10 cellular contexts compared by ENCODE assay signal in the genomic region with DNA sequence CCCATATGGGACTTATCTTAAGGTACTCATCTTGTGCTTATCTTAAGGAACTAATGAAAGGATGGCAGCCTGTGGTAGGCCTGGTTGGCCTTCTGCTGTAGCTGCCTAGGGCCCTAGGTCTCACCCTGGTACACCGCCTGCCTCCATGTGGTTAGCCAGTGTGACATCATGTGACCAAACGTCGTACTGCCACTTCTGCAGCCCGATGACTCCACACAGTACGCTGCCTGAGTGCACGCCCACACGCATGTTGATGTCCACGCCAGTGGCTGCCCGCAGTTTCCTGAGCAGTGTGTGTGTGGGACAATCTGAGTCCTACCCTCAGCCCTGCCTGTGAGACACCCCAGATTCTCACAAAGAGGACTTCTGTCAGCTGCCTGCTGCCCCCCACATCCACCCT. TPM values are rescaled to one million over a fixed set of nuclear protein-coding genes. Genes with fewer than 3 reads are reported as not detected.
A peak's percentile ranks its signal among the peaks of the same experiment; 100 is the strongest.
DNase-seq lines count a peak whose midpoint lies in the region; ATAC-seq lines count a peak whose summit lies in the region.
"Had no signal": no experiment of that assay in that cellular context is flagged by ENCODE, and none has a peak within 500 bp of the region (broad histone marks: within the 10 kb centered on the region; RNA-seq: fewer than 3 reads in every experiment).

No MANE protein-coding gene starts in this region.

- H3K27ac ChIP-seq in right cardiac atrium (ENCODE audit: low read length), result no peak overlapping the region
- H3K27ac ChIP-seq: 22Rv1 had no signal

- H3K4me1 ChIP-seq in right cardiac atrium (ENCODE audit: control insufficient read depth, insufficient read depth, low read length), result no peaks in the 10 kb centered on the region

- H3K4me3 ChIP-seq in right cardiac atrium (ENCODE audit: low read length), result no peak overlapping the region
- H3K4me3 ChIP-seq: breast epithelium had no signal

- no peaks in the 10 kb centered on the region for H3K9me3 Mint-ChIP-seq in stimulated activated naive B cell treated with anti-CD40 and anti-IgM and Interleukin-4, amounts not matched to agents 10 μg/mL and 1 μg/mL and 100 μg/mL, for 72 hours

- ATAC-seq in right cardiac atrium, result no peak
- peak; percentile 60 for ATAC-seq in stimulated activated naive CD8-positive, alpha-beta T cell treated with anti-CD3 and anti-CD28 coated beads, Interleukin-15, Interleukin-2, amounts not matched to agents 100 U/mL and 50 U/mL, for 24 hours
- no peak for ATAC-seq in HG03196 (IDR thresholded peaks at IDR 0.05; ENCODE audit: unreplicated experiment)
- no peak for ATAC-seq in stimulated activated naive B cell treated with anti-CD40 and anti-IgM and Interleukin-4, amounts not matched to agents 10 μg/mL and 1 μg/mL and 100 μg/mL, for 72 hours (replicated peaks)

- no peak overlapping the region for H3K4me3 Mint-ChIP-seq in stimulated activated naive B cell treated with anti-CD40 and anti-IgM and Interleukin-4, amounts not matched to agents 10 μg/mL and 1 μg/mL and 100 μg/mL, for 72 hours

- H3K36me3 Mint-ChIP-seq in stimulated activated naive B cell treated with anti-CD40 and anti-IgM and Interleukin-4, amounts not matched to agents 10 μg/mL and 1 μg/mL and 100 μg/mL, for 72 hours, result no peaks in the 10 kb centered on the region

- H3K27me3 ChIP-seq in right cardiac atrium (ENCODE audit: control insufficient read depth, insufficient read depth), result no peaks in the 10 kb centered on the region

- peaks cover 18 to 30% of the 10 kb centered on the region in 2 donors for H3K4me1 Mint-ChIP-seq in stimulated activated naive B cell treated with anti-CD40 and anti-IgM and Interleukin-4, amounts not matched to agents 10 μg/mL and 1 μg/mL and 100 μg/mL, for 72 hours

- 71% methylated on average over 9 of the region's 9 CpGs for WGBS in right cardiac atrium

- H3K9me3 ChIP-seq in right cardiac atrium (ENCODE audit: control insufficient read depth, low read length), result no peaks in the 10 kb centered on the region
- H3K9me3 ChIP-seq: breast epithelium had no signal

- H3K27me3 Mint-ChIP-seq in stimulated activated naive B cell treated with anti-CD40 and anti-IgM and Interleukin-4, amounts not matched to agents 10 μg/mL and 1 μg/mL and 100 μg/mL, for 72 hours, result peaks cover 9 to 31% of the 10 kb centered on the region in 2 donors

- H3K27ac Mint-ChIP-seq in stimulated activated naive B cell treated with anti-CD40 and anti-IgM and Interleukin-4, amounts not matched to agents 10 μg/mL and 1 μg/mL and 100 μg/mL, for 72 hours, result no peak overlapping the region

- DNase-seq in NK-92 treated with Interleukin-12 subunit alpha and Interleukin-12 subunit beta, amount 100 ng/mL, for 24 hours (lab: John Stamatoyannopoulos, UW), result peak; percentile 92
- DNase-seq in NK-92 (lab: John Stamatoyannopoulos, UW; ENCODE audit: unreplicated experiment), result no peak
- peak; percentile 71 for DNase-seq in activated CD8-positive, alpha-beta memory T cell treated with anti-CD3 and anti-CD28 coated beads, Interleukin-2, amount 50 U/mL, for 48 hours
- DNase-seq in right cardiac atrium, result peak; percentile 44 to 85 (median 70)
- DNase-seq in stimulated activated naive CD8-positive, alpha-beta T cell treated with anti-CD3 and anti-CD28 coated beads, Interleukin-15, Interleukin-2, amounts not matched to agents 100 U/mL and 50 U/mL, for 24 hours, result peak; percentile 66
- no peak for DNase-seq in NCI-H2227 (lab: John Stamatoyannopoulos, UW; ENCODE audit: unreplicated experiment)
- DNase-seq in stimulated activated naive B cell treated with anti-CD40 and anti-IgM and Interleukin-4, amounts not matched to agents 10 μg/mL and 1 μg/mL and 100 μg/mL, for 72 hours, result no peak

- intact Hi-C loops in right cardiac atrium (cut with DNase I), result loop anchor here in 1 of 4 donors (5.0 kb wide), 1 partner anchor 108 kb away; no protein-coding TSS in a partner anchor

RNA-seq across cellular contexts. Expression of gene ADCY4, which starts 5.1 kb away (rescaled TPM):
- 10 to 100 TPM; 24.1 to 45.3 (median 32.8) TPM for total RNA-seq in right cardiac atrium
- 33.4 TPM for polyA plus RNA-seq in right cardiac atrium

RNA-seq across cellular contexts. Expression of gene RIPK3, which starts 10.1 kb away (rescaled TPM):
- total RNA-seq in right cardiac atrium, result 1 to 10 TPM; 2.9 to 7.0 (median 6.4) TPM
- polyA plus RNA-seq in right cardiac atrium, result 3.8 TPM

RNA-seq across cellular contexts. Expression of gene LTB4R, which starts 18.4 kb away (rescaled TPM):
- total RNA-seq in right cardiac atrium, result 1 to 10 TPM; 2.2 to 3.1 (median 2.4) TPM
- 1.6 TPM for polyA plus RNA-seq in right cardiac atrium

RNA-seq across cellular contexts. Expression of gene LTB4R2, which starts 19.8 kb away (rescaled TPM):
- total RNA-seq in right cardiac atrium, result 1 to 10 TPM; 1.2 to 2.1 (median 1.4) TPM
- polyA plus RNA-seq in right cardiac atrium, result 0.66 TPM

RNA-seq across cellular contexts. Expression of gene CIDEB, which starts 22.0 kb away (rescaled TPM):
- total RNA-seq in right cardiac atrium, result 1 to 10 TPM; 5.8 to 8.5 (median 6.9) TPM
- polyA plus RNA-seq in right cardiac atrium, result 3.6 TPM

Comparison
In these comparisons a context has a peak if more than half of its experiments do, and no peak if none do; other contexts are left out.
1. DNase-seq: peak in NK-92 treated with Interleukin-12 subunit alpha and Interleukin-12 subunit beta, amount 100 ng/mL, for 24 hours (single experiment), activated CD8-positive, alpha-beta memory T cell treated with anti-CD3 and anti-CD28 coated beads, Interleukin-2, amount 50 U/mL, for 48 hours (single experiment), right cardiac atrium (3 of 3) and stimulated activated naive CD8-positive, alpha-beta T cell treated with anti-CD3 and anti-CD28 coated beads, Interleukin-15, Interleukin-2, amounts not matched to agents 100 U/mL and 50 U/mL, for 24 hours (single experiment); none in NK-92 (single experiment), NCI-H2227 (single experiment) and stimulated activated naive B cell treated with anti-CD40 and anti-IgM and Interleukin-4, amounts not matched to agents 10 μg/mL and 1 μg/mL and 100 μg/mL, for 72 hours (single experiment).